In the genomic region with DNA sequence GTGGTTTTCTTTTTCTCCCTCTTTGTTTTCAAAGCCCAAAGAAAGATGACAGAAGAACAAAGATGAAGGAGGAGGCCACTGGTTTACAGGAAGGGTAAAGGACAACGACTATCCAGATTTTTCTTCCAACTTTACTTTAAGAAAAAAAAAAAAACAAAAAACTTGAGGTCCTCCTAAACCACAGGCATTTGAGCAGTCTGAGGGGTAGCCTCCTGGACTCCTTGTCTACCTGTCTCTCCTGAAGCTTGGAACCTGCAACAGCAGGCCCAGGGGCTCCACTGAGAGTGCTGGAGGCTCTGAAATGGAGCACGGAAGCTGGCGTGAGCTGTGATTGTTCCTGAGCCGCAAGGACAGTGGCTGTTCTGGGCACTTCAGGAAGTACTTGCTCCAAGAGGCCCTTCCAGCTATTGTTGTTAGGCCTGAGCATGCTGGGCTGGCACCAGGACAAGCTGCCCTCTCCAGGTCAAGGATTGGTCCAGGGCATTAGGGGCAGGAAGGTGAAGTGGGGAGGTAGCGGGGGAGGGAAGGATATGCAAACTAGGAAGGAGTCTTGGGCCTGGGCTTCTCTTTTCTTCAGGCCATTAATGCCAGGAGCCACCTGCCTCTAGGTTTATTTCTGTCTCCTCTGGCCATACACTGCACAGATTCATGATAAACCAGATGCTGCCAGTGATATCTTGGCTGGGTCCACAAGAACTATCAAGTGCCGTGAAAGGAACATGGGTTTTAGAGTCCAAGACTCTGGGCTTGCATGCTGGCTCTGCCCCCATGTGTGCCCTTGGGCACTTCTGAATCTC, we compare ENCODE assay signal across 11 cellular contexts.
DNase-seq lines count a peak whose midpoint lies in the region; ATAC-seq and TF ChIP-seq lines count a peak whose summit lies in the region.
"Had no signal": no experiment of that assay in that cellular context is flagged by ENCODE, and none has a peak within 500 bp of the region (broad histone marks: within the 10 kb centered on the region; RNA-seq: fewer than 3 reads in every experiment).

No MANE protein-coding gene starts in this region.

- ATAC-seq in left cardiac atrium (peak; percentile 44 to 49), psoas muscle (peak; percentile 38 to 64 (median 59)), HG02970 (IDR thresholded peaks at IDR 0.05; ENCODE audit: low FRiP score, unreplicated experiment) (no peak), HG03280 (IDR thresholded peaks at IDR 0.05; ENCODE audit: unreplicated experiment) (no peak), GM18870 (IDR thresholded peaks at IDR 0.05; ENCODE audit: unreplicated experiment) (no peak)

- intact Hi-C loops in left cardiac atrium (cut with DNase I) (no loop called here), psoas muscle (cut with DNase I) (no loop called here)

- no peaks in the 10 kb centered on the region for H3K27me3 ChIP-seq in psoas muscle (ENCODE audit: insufficient read depth in 3 of 3, low read length in 2 of 3)

- H3K9me3 ChIP-seq in psoas muscle: no peaks in the 10 kb centered on the region

- TF ChIP-seq CTCF in psoas muscle (IDR thresholded peaks at IDR 0.05): no peak

- no peaks in the 10 kb centered on the region for H3K36me3 ChIP-seq in psoas muscle (ENCODE audit: insufficient read depth in 1 of 2, low read depth in 1 of 2)

- H3K4me1 ChIP-seq in psoas muscle: peaks cover 46% of the 10 kb centered on the region

- 15 to 46% (median 18%) methylated on average over 6 of the region's 6 CpGs for WGBS in psoas muscle, 3 donors

- no peak overlapping the region for H3K4me3 ChIP-seq in psoas muscle
- H3K4me3 ChIP-seq: skin epidermis had no signal

- H3K27ac ChIP-seq in psoas muscle (peak overlapping the region; percentile 75), caudate nucleus (ENCODE audit: low read depth, low read length) (no peak overlapping the region)

- DNase-seq in ELF-1 (ENCODE audit: low read depth, low spot score) (peak; percentile 19), NCI-H82 treated with DMSO at 0.1 percent for 48 hours (lab: John Stamatoyannopoulos, UW; ENCODE audit: unreplicated experiment) (peak; percentile 42), left cardiac atrium (peak; percentile 70), psoas muscle (peak in 1 of 2 donors; percentile 61), caudate nucleus (lab: John Stamatoyannopoulos, UW) (no peak)
- DNase-seq: effector CD8-positive, alpha-beta T cell; Kasumi-1 had no signal

Comparison
In these comparisons a context has a peak if more than half of its experiments do, and no peak if none do; other contexts are left out.
1. DNase-seq: peak in ELF-1 (single experiment), NCI-H82 treated with DMSO at 0.1 percent for 48 hours (single experiment) and left cardiac atrium (single experiment); none in caudate nucleus (0 of 61).
2. ATAC-seq: peak in left cardiac atrium (2 of 2) and psoas muscle (4 of 4); none in HG02970 (single experiment), HG03280 (single experiment) and GM18870 (single experiment).